Comparison of ENCODE assay signal across 18 cellular contexts in genomic region chr3:150555859-150556436, GRCh38.
"Had no signal": no experiment of that assay in that cellular context is flagged by ENCODE, and none has a peak within 500 bp of the region (broad histone marks: within the 10 kb centered on the region; RNA-seq: fewer than 3 reads in every experiment).

No MANE protein-coding gene starts in this region.

- H3K9me3 Mint-ChIP-seq: activated B cell treated with CpG ODN at 0.5 μM for 24 hours; activated naive CD4-positive, alpha-beta T cell treated with anti-CD3 and anti-CD28 coated beads, Interleukin-2, amount 50 U/mL, for 24 hours had no signal

- DNase-seq: activated B cell treated with CpG ODN at 0.5 μM for 24 hours; activated CD4-positive, alpha-beta T cell treated with anti-CD3 and anti-CD28 coated beads, Interleukin-2, amount 50 U/mL, for 1 hour; activated CD8-positive, alpha-beta memory T cell treated with anti-CD3 and anti-CD28 coated beads, Interleukin-2, amount 50 U/mL, for 48 hours; brain microvascular endothelial cell; cerebellar nuclear complex; foreskin melanocyte; head of caudate nucleus; left cardiac atrium; lower lobe of right lung; midbrain; posterior cingulate gyrus; SK-N-SH; stimulated activated CD4-positive, alpha-beta T cell treated with anti-CD3 and anti-CD28 coated beads, Interleukin-4, amount 100 ng/mL, for 4 hours; substantia nigra; transverse colon had no signal

- H3K4me3 Mint-ChIP-seq: activated B cell treated with CpG ODN at 0.5 μM for 24 hours; activated naive CD4-positive, alpha-beta T cell treated with anti-CD3 and anti-CD28 coated beads, Interleukin-2, amount 50 U/mL, for 24 hours had no signal

- H3K4me1 ChIP-seq: lower lobe of right lung, right atrium auricular region, transverse colon had no signal

- H3K9me3 ChIP-seq: lower lobe of right lung, right atrium auricular region, SK-N-SH, transverse colon had no signal

- ATAC-seq: left cardiac atrium, lower lobe of right lung had no signal

- H3K27ac ChIP-seq: brain microvascular endothelial cell, lower lobe of right lung, right atrium auricular region, skin epidermis, transverse colon had no signal

- H3K9ac ChIP-seq: SK-N-SH had no signal

- H3K4me2 ChIP-seq: SK-N-SH had no signal

- H3K27me3 ChIP-seq: brain microvascular endothelial cell, right atrium auricular region, transverse colon had no signal

- H3K27me3 Mint-ChIP-seq: activated B cell treated with CpG ODN at 0.5 μM for 24 hours; activated naive CD4-positive, alpha-beta T cell treated with anti-CD3 and anti-CD28 coated beads, Interleukin-2, amount 50 U/mL, for 24 hours had no signal

- H3K4me3 ChIP-seq: lower lobe of right lung, right atrium auricular region, skin epidermis, transverse colon had no signal

- H3K27ac Mint-ChIP-seq: activated B cell treated with CpG ODN at 0.5 μM for 24 hours had no signal
